19 cellular contexts compared by ENCODE assay signal in genomic region chr15:27414168-27414870, GRCh38.
"Had no signal": no experiment of that assay in that cellular context is flagged by ENCODE, and none has a peak within 500 bp of the region (broad histone marks: within the 10 kb centered on the region; RNA-seq: fewer than 3 reads in every experiment).

No MANE protein-coding gene starts in this region.

- H3K36me3 Mint-ChIP-seq: activated CD8-positive, alpha-beta memory T cell treated with anti-CD3 and anti-CD28 coated beads, Interleukin-2, amount 10 ng/mL, durations not matched to agents 7 days and 5 days; activated naive CD4-positive, alpha-beta T cell treated with anti-CD3 and anti-CD28 coated beads, Interleukin-2, amount 50 U/mL, for 24 hours; naive thymus-derived CD8-positive, alpha-beta T cell had no signal

- H3K4me1 ChIP-seq: colonic mucosa, right atrium auricular region, thyroid gland, uterus had no signal

- DNase-seq: activated CD4-positive, alpha-beta T cell treated with anti-CD3 and anti-CD28 coated beads, Interleukin-2, amount 50 U/mL, for 4 hours; activated CD4-positive, CD25-positive, alpha-beta regulatory T cell treated with anti-CD3 and anti-CD28 coated beads, Interleukin-2, amount 50 U/mL, for 72 hours; activated CD8-positive, alpha-beta memory T cell treated with anti-CD3 and anti-CD28 coated beads, Interleukin-2, amount 10 ng/mL, durations not matched to agents 7 days and 5 days; activated effector memory CD4-positive, alpha-beta T cell treated with Interleukin-2 at 50 U/mL for 16 hours; activated T-cell treated with anti-CD3 and anti-CD28 coated beads, Interleukin-2, amount 50 U/mL, for 24 hours; amygdala; colonic mucosa; foreskin melanocyte; head of caudate nucleus; mucosa of descending colon; naive thymus-derived CD8-positive, alpha-beta T cell; nucleus accumbens; small intestine; uterus had no signal

- H3K27me3 ChIP-seq: cardiac muscle cell, colonic mucosa, right atrium auricular region, thyroid gland, uterus had no signal

- H3K27me3 Mint-ChIP-seq: activated CD8-positive, alpha-beta memory T cell treated with anti-CD3 and anti-CD28 coated beads, Interleukin-2, amount 10 ng/mL, durations not matched to agents 7 days and 5 days; activated naive CD4-positive, alpha-beta T cell treated with anti-CD3 and anti-CD28 coated beads, Interleukin-2, amount 50 U/mL, for 24 hours; activated T-cell treated with anti-CD3 and anti-CD28 coated beads, Interleukin-2, amount 50 U/mL, for 24 hours had no signal

- H3K4me1 Mint-ChIP-seq: activated CD8-positive, alpha-beta memory T cell treated with anti-CD3 and anti-CD28 coated beads, Interleukin-2, amount 10 ng/mL, durations not matched to agents 7 days and 5 days; activated naive CD4-positive, alpha-beta T cell treated with anti-CD3 and anti-CD28 coated beads, Interleukin-2, amount 50 U/mL, for 24 hours; naive thymus-derived CD8-positive, alpha-beta T cell had no signal

- H3K4me3 ChIP-seq: cardiac muscle cell, colonic mucosa, mucosa of descending colon, right atrium auricular region, thyroid gland, uterus had no signal

- H3K27ac ChIP-seq: cardiac muscle cell, colonic mucosa, right atrium auricular region, thyroid gland, uterus had no signal

- H3K27ac Mint-ChIP-seq: activated CD8-positive, alpha-beta memory T cell treated with anti-CD3 and anti-CD28 coated beads, Interleukin-2, amount 10 ng/mL, durations not matched to agents 7 days and 5 days; activated naive CD4-positive, alpha-beta T cell treated with anti-CD3 and anti-CD28 coated beads, Interleukin-2, amount 50 U/mL, for 24 hours; activated T-cell treated with anti-CD3 and anti-CD28 coated beads, Interleukin-2, amount 50 U/mL, for 24 hours; naive thymus-derived CD8-positive, alpha-beta T cell had no signal

- H3K9me3 ChIP-seq: colonic mucosa, right atrium auricular region, thyroid gland, uterus had no signal

- ATAC-seq: activated CD8-positive, alpha-beta memory T cell treated with anti-CD3 and anti-CD28 coated beads, Interleukin-2, amount 10 ng/mL, durations not matched to agents 7 days and 5 days; left lobe of liver; mucosa of descending colon; naive thymus-derived CD8-positive, alpha-beta T cell had no signal

- H3K9me3 Mint-ChIP-seq: activated naive CD4-positive, alpha-beta T cell treated with anti-CD3 and anti-CD28 coated beads, Interleukin-2, amount 50 U/mL, for 24 hours had no signal

- H3K4me3 Mint-ChIP-seq: activated CD8-positive, alpha-beta memory T cell treated with anti-CD3 and anti-CD28 coated beads, Interleukin-2, amount 10 ng/mL, durations not matched to agents 7 days and 5 days; activated naive CD4-positive, alpha-beta T cell treated with anti-CD3 and anti-CD28 coated beads, Interleukin-2, amount 50 U/mL, for 24 hours; activated T-cell treated with anti-CD3 and anti-CD28 coated beads, Interleukin-2, amount 50 U/mL, for 24 hours; naive thymus-derived CD8-positive, alpha-beta T cell had no signal

- H3K36me3 ChIP-seq: cardiac muscle cell, colonic mucosa, right atrium auricular region, thyroid gland, uterus had no signal
